Comparison of ENCODE assay signal across 25 cellular contexts in genomic region chr13:66627512-66627911, GRCh38.
"Had no signal": no experiment of that assay in that cellular context is flagged by ENCODE, and none has a peak within 500 bp of the region (broad histone marks: within the 10 kb centered on the region; RNA-seq: fewer than 3 reads in every experiment).

No MANE protein-coding gene starts in this region.

- H3K9me3 ChIP-seq: ascending aorta, breast epithelium, colonic mucosa had no signal

- H3K27ac ChIP-seq: ascending aorta, breast epithelium, cardiac muscle cell, colonic mucosa had no signal

- ATAC-seq: activated CD4-positive, alpha-beta T cell treated with anti-CD3 and anti-CD28 coated beads for 36 hours; activated CD8-positive, alpha-beta memory T cell treated with anti-CD3 and anti-CD28 coated beads, Interleukin-2, amount 10 ng/mL, durations not matched to agents 7 days and 5 days; activated CD8-positive, alpha-beta T cell treated with anti-CD3 and anti-CD28 coated beads, Interleukin-2, amount 10 ng/mL, durations not matched to agents 7 days and 5 days; activated naive CD4-positive, alpha-beta T cell treated with anti-CD3 and anti-CD28 coated beads, Interleukin-2, amount 50 U/mL, for 72 hours; esophagus mucosa had no signal

- DNase-seq: activated CD4-positive, alpha-beta memory T cell treated with anti-CD3 and anti-CD28 coated beads for 36 hours; activated CD4-positive, alpha-beta T cell treated with anti-CD3 and anti-CD28 coated beads for 36 hours; activated CD4-positive, alpha-beta T cell treated with anti-CD3 and anti-CD28 coated beads, Interleukin-2, amount 10 ng/mL, durations not matched to agents 24 days and 14 days; activated CD4-positive, CD25-positive, alpha-beta regulatory T cell; activated CD4-positive, CD25-positive, alpha-beta regulatory T cell treated with anti-CD3 and anti-CD28 coated beads, Interleukin-2, amount 50 U/mL, for 72 hours; activated CD8-positive, alpha-beta memory T cell treated with anti-CD3 and anti-CD28 coated beads, Interleukin-2, amount 10 ng/mL, durations not matched to agents 7 days and 5 days; activated CD8-positive, alpha-beta memory T cell treated with anti-CD3 and anti-CD28 coated beads, Interleukin-2, amount 50 U/mL, for 4 hours; activated CD8-positive, alpha-beta T cell treated with anti-CD3 and anti-CD28 coated beads, Interleukin-2, amount 10 ng/mL, durations not matched to agents 7 days and 5 days; activated effector memory CD4-positive, alpha-beta T cell treated with anti-CD3 and anti-CD28 coated beads, Interleukin-2, amount 50 U/mL, for 16 hours; activated naive CD4-positive, alpha-beta T cell treated with anti-CD3 and anti-CD28 coated beads, Interleukin-2, amount 10 ng/mL, durations not matched to agents 7 days and 5 days; activated naive CD8-positive, alpha-beta T cell treated with anti-CD3 and anti-CD28 coated beads, Interleukin-2, amount 10 ng/mL, durations not matched to agents 7 days and 5 days; activated T-cell treated with anti-CD3 and anti-CD28 coated beads, Interleukin-2, amount 50 U/mL, for 1 hour; activated T-cell treated with anti-CD3 and anti-CD28 coated beads, Interleukin-2, amount 50 U/mL, for 48 hours; central memory CD4-positive, alpha-beta T cell; cerebellar nuclear complex; colonic mucosa; effector CD8-positive, alpha-beta T cell; foreskin fibroblast; head of caudate nucleus; T-helper 2 cell had no signal

- H3K27me3 ChIP-seq: ascending aorta, breast epithelium, cardiac muscle cell, colonic mucosa had no signal

- H3K36me3 ChIP-seq: ascending aorta, breast epithelium, cardiac muscle cell, colonic mucosa had no signal

- H3K4me1 ChIP-seq: ascending aorta, breast epithelium, colonic mucosa had no signal

- H3K4me3 ChIP-seq: ascending aorta, breast epithelium, cardiac muscle cell, colonic mucosa had no signal
